ENCODE assay signal across 15 cellular contexts in genomic region chr19:23991170-23991569, GRCh38.
A peak's percentile ranks its signal among the peaks of the same experiment; 100 is the strongest.
DNase-seq lines count a peak whose midpoint lies in the region; ATAC-seq, FAIRE-seq and TF ChIP-seq lines count a peak whose summit lies in the region.
"Had no signal": no experiment of that assay in that cellular context is flagged by ENCODE, and none has a peak within 500 bp of the region (broad histone marks: within the 10 kb centered on the region; RNA-seq: fewer than 3 reads in every experiment).

No MANE protein-coding gene starts in this region.

- H3K36me3 ChIP-seq in GM23338 (ENCODE audit: insufficient read depth): no peaks in the 10 kb centered on the region; the same call in 1 of the 2 replicates
- no peaks in the 10 kb centered on the region for H3K36me3 ChIP-seq in SJCRH30
- no peaks in the 10 kb centered on the region for H3K36me3 ChIP-seq in HepG2 (replicated peaks in 1 of 2; ENCODE audit: control insufficient read depth in 1 of 2, insufficient read depth in 2 of 2, low read length in 2 of 2)
- H3K36me3 ChIP-seq: SJSA1 had no signal

- no peaks in the 10 kb centered on the region for H4K20me1 ChIP-seq in GM23338 (replicated peaks; ENCODE audit: insufficient read depth)
- no peaks in the 10 kb centered on the region for H4K20me1 ChIP-seq in HepG2 (ENCODE audit: insufficient read depth, low read length)

- no peak for TF ChIP-seq RAD21 in HepG2 (CRISPR knock-in tag; IDR thresholded peaks at IDR 0.05)

- TF ChIP-seq CTCF in GM23338 (conservative IDR thresholded peaks at IDR 0.05; ENCODE audit: low read depth in 2 of 2) (no peak), HepG2 (CRISPR knock-in tag; IDR thresholded peaks at IDR 0.05) (no peak)

- intact Hi-C loops in HepG2 (cut with micrococcal nuclease; ENCODE audit: unreplicated experiment): no loop called here
- intact Hi-C loops in activated T-helper 1 cell treated with anti-CD3 and anti-CD28 coated beads, Interleukin-12 subunit alpha, Interleukin-12 subunit beta, Interleukin-2, Interleukin-4 antibody, amounts not matched to agents 30 ng/mL and 10 ng/mL and 1 ng/mL, durations not matched to agents 14 hours and 24 hours and 36 hours (cut with micrococcal nuclease): no loop called here

- no peaks in the 10 kb centered on the region for H3K9me2 ChIP-seq in GM23338 (ENCODE audit: insufficient read depth)

- no peaks in the 10 kb centered on the region for H3K4me1 Mint-ChIP-seq in GM23338
- no peaks in the 10 kb centered on the region for H3K4me1 Mint-ChIP-seq in activated T-helper 1 cell treated with anti-CD3 and anti-CD28 coated beads, Interleukin-12 subunit alpha, Interleukin-12 subunit beta, Interleukin-2, Interleukin-4 antibody, amounts not matched to agents 30 ng/mL and 10 ng/mL and 1 ng/mL, durations not matched to agents 14 hours and 24 hours and 36 hours (ENCODE audit: low read depth)

- H3K9ac ChIP-seq in HepG2 (ENCODE audit: insufficient read depth, low read depth, low read length): no peak overlapping the region

- H3K4me3 Mint-ChIP-seq in GM23338: no peak overlapping the region
- H3K4me3 Mint-ChIP-seq in activated T-helper 1 cell treated with anti-CD3 and anti-CD28 coated beads, Interleukin-12 subunit alpha, Interleukin-12 subunit beta, Interleukin-2, Interleukin-4 antibody, amounts not matched to agents 30 ng/mL and 10 ng/mL and 1 ng/mL, durations not matched to agents 14 hours and 24 hours and 36 hours: no peak overlapping the region
- H3K4me3 Mint-ChIP-seq: activated naive CD8-positive, alpha-beta T cell; naive B cell; stimulated activated naive CD8-positive, alpha-beta T cell treated with anti-CD3 and anti-CD28 coated beads, Interleukin-15, amount 100 ng/mL, for 72 hours had no signal

- in situ Hi-C loops in HepG2 (cut with HindIII; ENCODE audit: extremely low pct_ligation_motif_present, low pct_unique_long_range_greater_than_20kb): no loop called here

- no peak for FAIRE-seq in HepG2 (lab: Jason Lieb, UNC)

- H3K36me3 Mint-ChIP-seq in GM23338 (ENCODE audit: low read depth): peaks cover 12% of the 10 kb centered on the region
- H3K36me3 Mint-ChIP-seq in activated T-helper 1 cell treated with anti-CD3 and anti-CD28 coated beads, Interleukin-12 subunit alpha, Interleukin-12 subunit beta, Interleukin-2, Interleukin-4 antibody, amounts not matched to agents 30 ng/mL and 10 ng/mL and 1 ng/mL, durations not matched to agents 14 hours and 24 hours and 36 hours (ENCODE audit: low read depth): peaks cover 3% of the 10 kb centered on the region
- H3K36me3 Mint-ChIP-seq: naive B cell had no signal

- H2AFZ ChIP-seq in GM23338 (no peak overlapping the region), HepG2 (ENCODE audit: low read length) (no peak overlapping the region)

- CTCF ChIA-PET in HepG2 (lab: Yijun Ruan, JAX; ENCODE audit: low intra/inter-chr PET ratio, low total read pairs): no interaction called here

- H3F3A ChIP-seq in GM23338 (replicated peaks; ENCODE audit: low read depth): no peaks in the 10 kb centered on the region

- TF ChIP-seq POLR2A in HepG2 (IDR thresholded peaks at IDR 0.05; ENCODE audit: insufficient read depth in 1 of 2, low read depth in 2 of 2, low read length in 2 of 2): no peak

- H3K27me3 Mint-ChIP-seq in GM23338 (ENCODE audit: insufficient read depth, low read depth, poor library complexity): peaks cover 2% of the 10 kb centered on the region
- H3K27me3 Mint-ChIP-seq in activated T-helper 1 cell treated with anti-CD3 and anti-CD28 coated beads, Interleukin-12 subunit alpha, Interleukin-12 subunit beta, Interleukin-2, Interleukin-4 antibody, amounts not matched to agents 30 ng/mL and 10 ng/mL and 1 ng/mL, durations not matched to agents 14 hours and 24 hours and 36 hours (ENCODE audit: insufficient read depth): no peaks in the 10 kb centered on the region
- H3K27me3 Mint-ChIP-seq: activated naive CD8-positive, alpha-beta T cell; naive B cell; stimulated activated naive CD8-positive, alpha-beta T cell treated with anti-CD3 and anti-CD28 coated beads, Interleukin-15, amount 100 ng/mL, for 72 hours had no signal

- H3K4me1 ChIP-seq in GM23338 (ENCODE audit: insufficient read depth): no peaks in the 10 kb centered on the region
- peaks cover 12% of the 10 kb centered on the region for H3K4me1 ChIP-seq in SJCRH30
- no peaks in the 10 kb centered on the region for H3K4me1 ChIP-seq in HepG2 (ENCODE audit: insufficient read depth, low read length)
- H3K4me1 ChIP-seq: SJSA1 had no signal

- no TSS peak for BruUV-seq in HepG2 (replicated peaks; lab: Mats Ljungman, UMichigan)

- H3K4me3 ChIP-seq in GM23338 (no peak overlapping the region), SJCRH30 (no peak overlapping the region), HepG2 (replicated peaks in 1 of 3; ENCODE audit: insufficient read depth in 1 of 3, low read depth in 2 of 3, low read length in 3 of 3) (no peak overlapping the region)
- H3K4me3 ChIP-seq: SJSA1 had no signal

- DNase-seq in GM23338 (ENCODE audit: low spot score) (peak; percentile 1), NCI-H1092 treated with DMSO at 0.1 percent for 48 hours (lab: John Stamatoyannopoulos, UW) (peak; percentile 32), SJCRH30 (peak; percentile 68 to 71), HepG2 (ENCODE audit: low spot score) (peak; percentile 49), occipital lobe (lab: John Stamatoyannopoulos, UW) (no peak)
- no peak for DNase-seq in activated T-helper 1 cell treated with anti-CD3 and anti-CD28 coated beads, Interleukin-12 subunit alpha, Interleukin-12 subunit beta, Interleukin-2, Interleukin-4 antibody, amounts not matched to agents 30 ng/mL and 10 ng/mL and 1 ng/mL, durations not matched to agents 14 hours and 24 hours and 36 hours (ENCODE audit: low spot score)
- DNase-seq: activated CD4-positive, alpha-beta T cell treated with anti-CD3 and anti-CD28 coated beads for 48 hours; effector memory CD4-positive, alpha-beta T cell; EL; naive B cell; stimulated activated naive CD8-positive, alpha-beta T cell treated with anti-CD3 and anti-CD28 coated beads, Interleukin-15, amount 100 ng/mL, for 72 hours had no signal

- H3K27me3 ChIP-seq in GM23338 (ENCODE audit: insufficient read depth) (no peaks in the 10 kb centered on the region), SJCRH30 (no peaks in the 10 kb centered on the region), HepG2 (ENCODE audit: control insufficient read depth in 1 of 2, insufficient read depth in 2 of 2, low read length in 2 of 2) (no peaks in the 10 kb centered on the region)
- H3K27me3 ChIP-seq: SJSA1 had no signal

- H3K9me3 ChIP-seq in SJCRH30 (replicated peaks) (no peaks in the 10 kb centered on the region), HepG2 (ENCODE audit: low read length) (peaks cover 82% of the 10 kb centered on the region)
- H3K9me3 ChIP-seq: SJSA1 had no signal

- no peak for ATAC-seq in GM23338
- ATAC-seq in HepG2: no peak
- no peak for ATAC-seq in GM19324 (IDR thresholded peaks at IDR 0.05; ENCODE audit: low FRiP score, unreplicated experiment)
- ATAC-seq in HG03108 (IDR thresholded peaks at IDR 0.05; ENCODE audit: unreplicated experiment): no peak
- ATAC-seq: stimulated activated naive CD8-positive, alpha-beta T cell treated with anti-CD3 and anti-CD28 coated beads, Interleukin-15, amount 100 ng/mL, for 72 hours had no signal

- H3K9me3 Mint-ChIP-seq in GM23338: peaks cover 87% of the 10 kb centered on the region
- H3K9me3 Mint-ChIP-seq in activated T-helper 1 cell treated with anti-CD3 and anti-CD28 coated beads, Interleukin-12 subunit alpha, Interleukin-12 subunit beta, Interleukin-2, Interleukin-4 antibody, amounts not matched to agents 30 ng/mL and 10 ng/mL and 1 ng/mL, durations not matched to agents 14 hours and 24 hours and 36 hours: peaks cover 59% of the 10 kb centered on the region

- TF ChIP-seq EP300 in HepG2 (IDR thresholded peaks at IDR 0.05; ENCODE audit: low read depth in 2 of 2, low read length in 2 of 2) (no peak), HepG2 (CRISPR knock-in tag; IDR thresholded peaks at IDR 0.05; ENCODE audit: borderline replicate concordance) (no peak; the same call in 1 of the 2 replicates)

- H3K4me2 ChIP-seq in GM23338 (no peak overlapping the region), HepG2 (ENCODE audit: low read depth, low read length) (no peak overlapping the region)

- WGBS in HepG2 (ENCODE audit: low lambda C conversion rate): 5% methylated on average over 1 of the region's 1 CpG

- POLR2A ChIA-PET in HepG2 (lab: Yijun Ruan, JAX): no interaction called here

- H3K27ac ChIP-seq in GM23338 (ENCODE audit: low read depth) (no peak overlapping the region), SJCRH30 (no peak overlapping the region), HepG2 (ENCODE audit: extremely low read length, insufficient read depth, low read length) (no peak overlapping the region)
- H3K27ac ChIP-seq: SJSA1 had no signal

- H3K79me2 ChIP-seq in GM23338 (replicated peaks; ENCODE audit: insufficient read depth) (no peaks in the 10 kb centered on the region), HepG2 (ENCODE audit: insufficient read depth, low read length) (no peaks in the 10 kb centered on the region)

- no peak overlapping the region for H3K27ac Mint-ChIP-seq in GM23338
- no peak overlapping the region for H3K27ac Mint-ChIP-seq in activated T-helper 1 cell treated with anti-CD3 and anti-CD28 coated beads, Interleukin-12 subunit alpha, Interleukin-12 subunit beta, Interleukin-2, Interleukin-4 antibody, amounts not matched to agents 30 ng/mL and 10 ng/mL and 1 ng/mL, durations not matched to agents 14 hours and 24 hours and 36 hours
- H3K27ac Mint-ChIP-seq: naive B cell; stimulated activated naive CD8-positive, alpha-beta T cell treated with anti-CD3 and anti-CD28 coated beads, Interleukin-15, amount 100 ng/mL, for 72 hours had no signal

TF ChIP-seq in GM23338, 12 proteins besides CTCF, POLR2A, EP300 and RAD21 (continues in another document):
- TF ChIP-seq POLR2AphosphoS5 (IDR thresholded peaks at IDR 0.05; ENCODE audit: low read depth) (no peak), CREB1 (CRISPR knock-in tag; IDR thresholded peaks at IDR 0.05; ENCODE audit: low read depth) (no peak)

TF ChIP-seq in HepG2, 621 proteins besides CTCF, POLR2A, EP300 and RAD21 (continues in another document):
- TF ChIP-seq ZMYM3 (CRISPR knock-in tag; IDR thresholded peaks at IDR 0.05): no peak
- no peak for TF ChIP-seq POLR2AphosphoS5 (IDR thresholded peaks at IDR 0.05; ENCODE audit: low read depth, low read length)
- no peak for TF ChIP-seq RORA (CRISPR knock-in tag; IDR thresholded peaks at IDR 0.05)
- TF ChIP-seq CHD2 (IDR thresholded peaks at IDR 0.05; ENCODE audit: low read depth, low read length): no peak
- peak; percentile 83; the same call in 1 of the 2 replicates for TF ChIP-seq NFE2 (CRISPR knock-in tag; IDR thresholded peaks at IDR 0.05)
- TF ChIP-seq SMARCE1 (IDR thresholded peaks at IDR 0.05; ENCODE audit: borderline replicate concordance): no peak
- TF ChIP-seq FOXP1 (IDR thresholded peaks at IDR 0.05): no peak
- peak; percentile 66; the same call in 1 of the 2 replicates for TF ChIP-seq FOXP1 (CRISPR knock-in tag; IDR thresholded peaks at IDR 0.05)
- TF ChIP-seq KDM5A (IDR thresholded peaks at IDR 0.05; ENCODE audit: borderline replicate concordance, low read length): no peak
- no peak for TF ChIP-seq KLF6 (CRISPR knock-in tag; IDR thresholded peaks at IDR 0.05)

Comparison
In these comparisons a context has a peak if more than half of its experiments do, and no peak if none do; other contexts are left out.
1. DNase-seq: peak in GM23338 (single experiment), NCI-H1092 treated with DMSO at 0.1 percent for 48 hours (single experiment), SJCRH30 (2 of 2) and HepG2 (single experiment); none in activated T-helper 1 cell treated with anti-CD3 and anti-CD28 coated beads, Interleukin-12 subunit alpha, Interleukin-12 subunit beta, Interleukin-2, Interleukin-4 antibody, amounts not matched to agents 30 ng/mL and 10 ng/mL and 1 ng/mL, durations not matched to agents 14 hours and 24 hours and 36 hours (single experiment) and occipital lobe (single experiment).